In genomic region chr5:88488566-88488965, GRCh38 we compare ENCODE assay signal across 15 cellular contexts.
DNase-seq lines count a peak whose midpoint lies in the region; TF ChIP-seq lines count a peak whose summit lies in the region.
"Had no signal": no experiment of that assay in that cellular context is flagged by ENCODE, and none has a peak within 500 bp of the region (broad histone marks: within the 10 kb centered on the region; RNA-seq: fewer than 3 reads in every experiment).

No MANE protein-coding gene starts in this region.

- no peaks in the 10 kb centered on the region for H4K20me1 ChIP-seq in neural progenitor cell (ENCODE audit: low read depth)

- H3K36me3 ChIP-seq in neural progenitor cell, result no peaks in the 10 kb centered on the region
- no peaks in the 10 kb centered on the region for H3K36me3 ChIP-seq in thyroid gland
- H3K36me3 ChIP-seq: HAP-1 had no signal

- H3K36me3 Mint-ChIP-seq in brain (no peaks in the 10 kb centered on the region), neural progenitor cell (no peaks in the 10 kb centered on the region)
- H3K36me3 Mint-ChIP-seq: CD4-positive, CD25-positive, alpha-beta regulatory T cell; CD8-positive, alpha-beta T cell had no signal

- H3K4me2 ChIP-seq in neural progenitor cell, result peak overlapping the region; percentile 58

- intact Hi-C loops in thyroid gland (cut with DNase I), result no loop called here

- DNase-seq in neural progenitor cell (ENCODE audit: low spot score) (no peak), superior temporal gyrus (ENCODE audit: extremely low spot score) (peak; percentile 71), nucleus accumbens (lab: John Stamatoyannopoulos, UW) (no peak), foreskin melanocyte (no peak), thyroid gland (no peak)
- DNase-seq: C1 segment of cervical spinal cord; Caco-2; CD4-positive, CD25-positive, alpha-beta regulatory T cell; CD8-positive, alpha-beta T cell; DMS153; DND-41; GOT3; HFFc6 had no signal

- H3K27me3 Mint-ChIP-seq in brain (no peaks in the 10 kb centered on the region), neural progenitor cell (ENCODE audit: insufficient read depth, low read depth) (peaks cover 2% of the 10 kb centered on the region)

- peak overlapping the region in 4 of 5 experiments; percentile 62 to 87 (median 78) for H3K4me3 Mint-ChIP-seq in brain
- H3K4me3 Mint-ChIP-seq in neural progenitor cell, result no peak overlapping the region
- H3K4me3 Mint-ChIP-seq: CD4-positive, CD25-positive, alpha-beta regulatory T cell; CD8-positive, alpha-beta T cell; HFFc6 had no signal

- H3K27ac ChIP-seq in neural progenitor cell (peak overlapping the region; percentile 47), thyroid gland (no peak overlapping the region)

- peak overlapping the region; percentile 60 to 98 (median 96) for H3K27ac Mint-ChIP-seq in brain
- H3K27ac Mint-ChIP-seq in neural progenitor cell, result no peak overlapping the region
- H3K27ac Mint-ChIP-seq: CD4-positive, CD25-positive, alpha-beta regulatory T cell; CD8-positive, alpha-beta T cell; HFFc6 had no signal

- H3K9me3 Mint-ChIP-seq in brain (no peaks in the 10 kb centered on the region), neural progenitor cell (no peaks in the 10 kb centered on the region)
- H3K9me3 Mint-ChIP-seq: CD4-positive, CD25-positive, alpha-beta regulatory T cell; CD8-positive, alpha-beta T cell had no signal

- H3K4me1 ChIP-seq in neural progenitor cell (peaks cover 81% of the 10 kb centered on the region), thyroid gland (no peaks in the 10 kb centered on the region)
- H3K4me1 ChIP-seq: Caco-2 had no signal

- H3K4me1 Mint-ChIP-seq in brain (peaks cover 89% of the 10 kb centered on the region), neural progenitor cell (peaks cover 47% of the 10 kb centered on the region)
- H3K4me1 Mint-ChIP-seq: CD4-positive, CD25-positive, alpha-beta regulatory T cell had no signal

- H3K27me3 ChIP-seq in neural progenitor cell (no peaks in the 10 kb centered on the region), thyroid gland (no peaks in the 10 kb centered on the region)

- H3K9me3 ChIP-seq in neural progenitor cell (ENCODE audit: low read depth) (no peaks in the 10 kb centered on the region), thyroid gland (no peaks in the 10 kb centered on the region)
- H3K9me3 ChIP-seq: Caco-2, HAP-1 had no signal

- H3F3A ChIP-seq in neural progenitor cell (ENCODE audit: low read depth), result peaks cover 23% of the 10 kb centered on the region

- WGBS in thyroid gland, 2 donors, result 55 to 75% methylated on average over 2 of the region's 2 CpGs

- H3K9ac ChIP-seq in neural progenitor cell, result no peak overlapping the region

- TF ChIP-seq CTCF in brain (conservative IDR thresholded peaks at IDR 0.05) (no peak), neural progenitor cell (IDR thresholded peaks at IDR 0.05) (no peak), thyroid gland (IDR thresholded peaks at IDR 0.05) (no peak)

- no peak overlapping the region for H2AFZ ChIP-seq in neural progenitor cell (replicated peaks)

- H3K4me3 ChIP-seq in neural progenitor cell, result no peak overlapping the region
- no peak overlapping the region for H3K4me3 ChIP-seq in thyroid gland (replicated peaks in 1 of 3)
- H3K4me3 ChIP-seq: HAP-1 had no signal

- H3K79me2 ChIP-seq in neural progenitor cell (ENCODE audit: low read depth), result no peaks in the 10 kb centered on the region

- TF ChIP-seq POLR2A in thyroid gland (IDR thresholded peaks at IDR 0.05), result no peak
